In the genomic region with DNA sequence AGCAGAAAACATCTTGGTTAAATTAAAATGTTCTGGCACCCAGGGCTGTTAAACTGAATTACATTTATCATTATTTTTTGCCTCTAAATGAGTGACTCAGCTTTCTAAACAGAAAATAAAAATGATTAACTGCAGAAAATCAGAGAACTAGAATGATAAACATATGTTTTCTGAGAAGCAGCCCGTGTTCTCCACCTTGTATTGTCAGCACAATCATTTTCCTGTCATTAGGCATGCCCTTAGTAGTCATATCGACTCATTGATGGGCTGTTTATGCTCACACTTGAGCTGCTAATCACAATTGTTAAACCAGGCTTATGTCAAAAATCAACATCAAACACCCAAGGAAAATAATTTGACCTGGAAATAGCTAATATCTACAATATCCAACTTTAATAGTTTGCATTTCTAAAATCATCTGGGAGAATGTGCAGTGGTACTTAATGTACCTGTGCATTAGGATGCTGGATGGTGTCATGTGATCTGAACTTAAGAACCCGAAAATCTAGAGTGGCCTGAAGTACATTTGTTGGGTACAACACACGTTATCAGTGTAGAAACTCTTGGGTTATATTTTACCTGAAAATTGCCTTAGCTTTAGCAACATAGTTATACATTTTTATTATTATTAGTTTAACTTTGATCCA, we compare ENCODE assay signal across 8 cellular contexts. TPM values are rescaled to one million over a fixed set of nuclear protein-coding genes. Genes with fewer than 3 reads are reported as not detected.
DNase-seq lines count a peak whose midpoint lies in the region; ATAC-seq and TF ChIP-seq lines count a peak whose summit lies in the region.

No MANE protein-coding gene starts in this region.

- peak overlapping the region; percentile 93 for H3K4me3 Mint-ChIP-seq in CD8-positive, alpha-beta T cell
- peak overlapping the region; percentile 99 for H3K4me3 Mint-ChIP-seq in activated T-helper 17 cell treated with anti-CD3 and anti-CD28 coated beads, Interleukin-2, amount 50 U/mL, for 72 hours
- peak overlapping the region; percentile 85 to 97 (median 92) for H3K4me3 Mint-ChIP-seq in naive thymus-derived CD8-positive, alpha-beta T cell
- H3K4me3 Mint-ChIP-seq in H9, result peak overlapping the region in 1 of 2 experiments; percentile 88; a peak in 2 of 5 replicates

- H3K14ac ChIP-seq in H9 (ENCODE audit: insufficient read depth, low read length), result no peak overlapping the region

- peaks cover 35% of the 10 kb centered on the region for H3K4me1 ChIP-seq in CD8-positive, alpha-beta T cell (ENCODE audit: insufficient read depth, low read length)
- H3K4me1 ChIP-seq in H9 (ENCODE audit: insufficient read depth, low read length), result no peaks in the 10 kb centered on the region; the same call in 1 of the 2 replicates

- H3K18ac ChIP-seq in H9 (ENCODE audit: insufficient read length, low read depth, low read length), result no peak overlapping the region

- H3K23me2 ChIP-seq in H9 (ENCODE audit: insufficient read length, low read depth, low read length, poor library complexity, severe bottlenecking), result peaks cover 16% of the 10 kb centered on the region

- ATAC-seq in CD8-positive, alpha-beta T cell, result no peak
- ATAC-seq in GM21723 (IDR thresholded peaks at IDR 0.05; ENCODE audit: unreplicated experiment) (peak; percentile 25), HG03159 (IDR thresholded peaks at IDR 0.05; ENCODE audit: unreplicated experiment) (no peak)
- no peak for ATAC-seq in activated T-helper 17 cell treated with anti-CD3 and anti-CD28 coated beads, Interleukin-2, amount 50 U/mL, for 72 hours (replicated peaks)
- ATAC-seq in naive thymus-derived CD8-positive, alpha-beta T cell, result no peak

- H4K5ac ChIP-seq in H9 (ENCODE audit: insufficient read length, low read depth, low read length), result no peak overlapping the region

- no peak overlapping the region for H2AFZ ChIP-seq in H9 (ENCODE audit: low read length)

- no peak overlapping the region for H3K56ac ChIP-seq in H9 (ENCODE audit: insufficient read length, low read depth, low read length)

- H3K36me3 ChIP-seq in CD8-positive, alpha-beta T cell (ENCODE audit: insufficient read depth, low read length), result no peaks in the 10 kb centered on the region

- no peak overlapping the region for H3K4ac ChIP-seq in H9 (ENCODE audit: low read depth, low read length)

- H3T11ph ChIP-seq in H9 (ENCODE audit: low read length), result no peak overlapping the region

- no peak for DNase-seq in CD8-positive, alpha-beta T cell
- no peak for DNase-seq in naive thymus-derived CD8-positive, alpha-beta T cell
- DNase-seq in H9 (no peak), nucleus accumbens (lab: John Stamatoyannopoulos, UW) (no peak), NCI-H1092 (lab: John Stamatoyannopoulos, UW) (no peak)

- H3K79me1 ChIP-seq in H9 (ENCODE audit: insufficient read depth, low read depth, low read length, poor library complexity, severe bottlenecking), result no peaks in the 10 kb centered on the region

- CTCF ChIA-PET in CD8-positive, alpha-beta T cell (lab: Charles Lee), result interaction anchor here (1.1 to 1.4 kb wide), 5 partner anchors 8 to 212 kb away, joined by 3 to 4 read pairs (median 3); no protein-coding TSS in a partner anchor

- no CpG with 5 or more reads among the region's 4 CpGs for WGBS in H9 (ENCODE audit: extremely low coverage, insufficient read length, low lambda C conversion rate)

- no peak for TF ChIP-seq CTCF in CD8-positive, alpha-beta T cell (IDR thresholded peaks at IDR 0.05)
- no peak for TF ChIP-seq CTCF in H9 (conservative IDR thresholded peaks at IDR 0.05)

- peak overlapping the region; percentile 95 for H3K27ac Mint-ChIP-seq in CD8-positive, alpha-beta T cell
- H3K27ac Mint-ChIP-seq in activated T-helper 17 cell treated with anti-CD3 and anti-CD28 coated beads, Interleukin-2, amount 50 U/mL, for 72 hours, result peak overlapping the region; percentile 100
- peak overlapping the region in 9 of 10 donors; percentile 24 to 98 (median 91) for H3K27ac Mint-ChIP-seq in naive thymus-derived CD8-positive, alpha-beta T cell
- no peak overlapping the region; a peak in 1 of 7 replicates for H3K27ac Mint-ChIP-seq in H9

- H2BK20ac ChIP-seq in H9 (ENCODE audit: low read depth, low read length, poor library complexity, severe bottlenecking), result no peak overlapping the region

- H3K4me3 ChIP-seq in CD8-positive, alpha-beta T cell (ENCODE audit: low read depth, low read length), result peak overlapping the region; percentile 65

- H3K27me3 Mint-ChIP-seq in CD8-positive, alpha-beta T cell (ENCODE audit: low read depth), result no peaks in the 10 kb centered on the region
- H3K27me3 Mint-ChIP-seq in activated T-helper 17 cell treated with anti-CD3 and anti-CD28 coated beads, Interleukin-2, amount 50 U/mL, for 72 hours, result no peaks in the 10 kb centered on the region
- no peaks in the 10 kb centered on the region for H3K27me3 Mint-ChIP-seq in naive thymus-derived CD8-positive, alpha-beta T cell
- H3K27me3 Mint-ChIP-seq in H9 (ENCODE audit: low read depth), result peaks cover 36% of the 10 kb centered on the region

- peaks cover 9% of the 10 kb centered on the region for H3K36me3 Mint-ChIP-seq in CD8-positive, alpha-beta T cell
- H3K36me3 Mint-ChIP-seq in activated T-helper 17 cell treated with anti-CD3 and anti-CD28 coated beads, Interleukin-2, amount 50 U/mL, for 72 hours (ENCODE audit: low read depth), result peaks cover 53% of the 10 kb centered on the region
- H3K36me3 Mint-ChIP-seq in naive thymus-derived CD8-positive, alpha-beta T cell, result no peaks in the 10 kb centered on the region
- H3K36me3 Mint-ChIP-seq in H9 (ENCODE audit: insufficient read depth in 1 of 3, low read depth in 3 of 3), result no peaks in the 10 kb centered on the region; a peak in 1 of 7 replicates

- no peak overlapping the region for H3K23ac ChIP-seq in H9 (ENCODE audit: insufficient read length, low read depth, low read length)

- H3K4me2 ChIP-seq in H9 (ENCODE audit: insufficient read depth, insufficient read length, low read length), result no peak overlapping the region

- intact Hi-C loops in CD8-positive, alpha-beta T cell (cut with DNase I, micrococcal nuclease), result loop anchor here (5.0 to 10.0 kb wide), 6 partner anchors 33 to 1941 kb away; partner anchors contain the start of genes CAPZA2 (in 1 of the 2), SMIM30 (in 1 of the 2) and TES (in 1 of the 2)

- peak overlapping the region; percentile 51 for H3K27ac ChIP-seq in CD8-positive, alpha-beta T cell (ENCODE audit: low read depth, low read length)
- H3K27ac ChIP-seq in H9 (ENCODE audit: insufficient read length, low read depth, low read length), result no peak overlapping the region

- no peak overlapping the region for H4K8ac ChIP-seq in H9 (replicated peaks; ENCODE audit: insufficient read length, low read depth, low read length)

- H3K9me3 Mint-ChIP-seq in CD8-positive, alpha-beta T cell, result no peaks in the 10 kb centered on the region
- no peaks in the 10 kb centered on the region for H3K9me3 Mint-ChIP-seq in activated T-helper 17 cell treated with anti-CD3 and anti-CD28 coated beads, Interleukin-2, amount 50 U/mL, for 72 hours
- no peaks in the 10 kb centered on the region for H3K9me3 Mint-ChIP-seq in naive thymus-derived CD8-positive, alpha-beta T cell
- no peaks in the 10 kb centered on the region; a peak in 1 of 5 replicates for H3K9me3 Mint-ChIP-seq in H9

- H2BK120ac ChIP-seq in H9 (ENCODE audit: low read depth, low read length, poor library complexity, severe bottlenecking), result no peak overlapping the region

- no peak overlapping the region for H2BK15ac ChIP-seq in H9 (ENCODE audit: low read depth, low read length)

- H3K9ac ChIP-seq in H9 (ENCODE audit: extremely low read depth, insufficient read length, low read length), result no peak overlapping the region

- H4K20me1 ChIP-seq in H9 (ENCODE audit: control insufficient read depth, insufficient read depth, insufficient read length), result no peaks in the 10 kb centered on the region

- H3K27me3 ChIP-seq in CD8-positive, alpha-beta T cell (ENCODE audit: insufficient read depth, low read length), result no peaks in the 10 kb centered on the region
- no peaks in the 10 kb centered on the region for H3K27me3 ChIP-seq in H9 (ENCODE audit: insufficient read depth, low read length)

- H3K4me1 Mint-ChIP-seq in CD8-positive, alpha-beta T cell (ENCODE audit: low read depth), result peaks cover 44% of the 10 kb centered on the region
- H3K4me1 Mint-ChIP-seq in activated T-helper 17 cell treated with anti-CD3 and anti-CD28 coated beads, Interleukin-2, amount 50 U/mL, for 72 hours, result peaks cover 24% of the 10 kb centered on the region
- H3K4me1 Mint-ChIP-seq in naive thymus-derived CD8-positive, alpha-beta T cell, result peaks cover 16 to 44% (median 40%) of the 10 kb centered on the region in 4 donors
- H3K4me1 Mint-ChIP-seq in H9, result peaks cover 9 to 15% of the 10 kb centered on the region in 2 experiments

- no peak overlapping the region for H4K91ac ChIP-seq in H9 (ENCODE audit: insufficient read length, low read depth, low read length)

- H2AK5ac ChIP-seq in H9 (ENCODE audit: insufficient read length, low read length), result no peak overlapping the region

- POLR2A ChIA-PET in CD8-positive, alpha-beta T cell (lab: Charles Lee), result interaction anchor here (1.2 to 2.2 kb wide), 5 partner anchors 8 to 85 kb away, joined by 4 to 6 read pairs (median 5); no protein-coding TSS in a partner anchor
- POLR2A ChIA-PET in naive thymus-derived CD8-positive, alpha-beta T cell (lab: Charles Lee), result interaction anchor here (0.6 to 1.5 kb wide), 2 partner anchors 8 to 68 kb away, joined by 3 to 4 read pairs; no protein-coding TSS in a partner anchor

- no peaks in the 10 kb centered on the region for H3K9me3 ChIP-seq in CD8-positive, alpha-beta T cell (ENCODE audit: low read length)
- H3K9me3 ChIP-seq in H9 (ENCODE audit: control insufficient read depth, low read depth, low read length), result no peaks in the 10 kb centered on the region

- H3K79me2 ChIP-seq in H9 (ENCODE audit: insufficient read depth, low read length), result no peaks in the 10 kb centered on the region

- no peak overlapping the region for H2BK12ac ChIP-seq in H9 (ENCODE audit: insufficient read length, low read depth, low read length)

- H2BK5ac ChIP-seq in H9 (ENCODE audit: insufficient read length, low read length), result no peak overlapping the region

RNA-seq across cellular contexts. Expression of gene MDFIC, which starts 2.3 kb away (rescaled TPM):
- 10 to 100 TPM; 16.8 to 17.2 TPM for total RNA-seq in CD8-positive, alpha-beta T cell
- 10 to 100 TPM; 64.1 to 97.3 TPM for total RNA-seq in activated T-helper 17 cell treated with anti-CD3 and anti-CD28 coated beads, Interleukin-2, amount 50 U/mL, for 72 hours
- total RNA-seq in naive thymus-derived CD8-positive, alpha-beta T cell, result 10 to 100 TPM; 22.1 to 27.8 TPM
- polyA plus RNA-seq in naive thymus-derived CD8-positive, alpha-beta T cell, result 10 to 100 TPM; 41.5 to 66.5 (median 56.6) TPM
- 2.0 and 2.1 TPM in 2 replicates for total RNA-seq in H9 (2021)

Comparison
In these comparisons a context has a peak if more than half of its experiments do, and no peak if none do; other contexts are left out.
1. H3K27ac Mint-ChIP-seq: peak in CD8-positive, alpha-beta T cell (single experiment), activated T-helper 17 cell treated with anti-CD3 and anti-CD28 coated beads, Interleukin-2, amount 50 U/mL, for 72 hours (single experiment) and naive thymus-derived CD8-positive, alpha-beta T cell (9 of 10); none in H9 (0 of 3).